ENCODE assay signal across 9 cellular contexts in genomic region chr12:54229624-54230212, GRCh38. TPM values are rescaled to one million over a fixed set of nuclear protein-coding genes. Genes with fewer than 3 reads are reported as not detected.
DNase-seq lines count a peak whose midpoint lies in the region; ATAC-seq and TF ChIP-seq lines count a peak whose summit lies in the region.
"Had no signal": no experiment of that assay in that cellular context is flagged by ENCODE, and none has a peak within 500 bp of the region (broad histone marks: within the 10 kb centered on the region; RNA-seq: fewer than 3 reads in every experiment).

No MANE protein-coding gene starts in this region.

- peaks cover 37% of the 10 kb centered on the region for H3K4me1 ChIP-seq in skeletal muscle satellite cell (ENCODE audit: control insufficient read depth, insufficient read depth, low read length)

- peak; percentile 63 for ATAC-seq in Right ventricle myocardium superior (ENCODE audit: poor library complexity)
- ATAC-seq in activated CD4-positive, CD25-positive, alpha-beta regulatory T cell treated with anti-CD3 and anti-CD28 coated beads, Interleukin-2, amount 50 U/mL, for 24 hours = no peak
- no peak for ATAC-seq in GM18519 (IDR thresholded peaks at IDR 0.05; ENCODE audit: low FRiP score, unreplicated experiment)

- H3K27me3 ChIP-seq in skeletal muscle satellite cell (ENCODE audit: control insufficient read depth, insufficient read depth, low read length) = no peaks in the 10 kb centered on the region

- no peaks in the 10 kb centered on the region for H3K9me3 ChIP-seq in skeletal muscle satellite cell (replicated peaks; ENCODE audit: low read length)

- H3K4me3 ChIP-seq in skeletal muscle satellite cell (ENCODE audit: low read length) = peak overlapping the region; percentile 0

- DNase-seq in GM03348 (ENCODE audit: low spot score) = peak; percentile 89
- no peak for DNase-seq in Right ventricle myocardium superior
- DNase-seq in activated CD4-positive, alpha-beta T cell treated with anti-CD3 and anti-CD28 coated beads for 1 hour = no peak
- no peak for DNase-seq in stimulated activated CD4-positive, alpha-beta T cell treated with anti-CD3 and anti-CD28 coated beads, Interleukin-4, amount 100 ng/mL, for 1 hour
- DNase-seq: Karpas-422 had no signal

- peak overlapping the region; percentile 28; the same call in 1 of the 2 replicates for H3K27ac ChIP-seq in VCaP

- H3K36me3 ChIP-seq in skeletal muscle satellite cell (ENCODE audit: insufficient read depth, low read length) = no peaks in the 10 kb centered on the region

- TF ChIP-seq CTCF in VCaP (conservative IDR thresholded peaks at IDR 0.05) = no peak

- H3K4me2 ChIP-seq in skeletal muscle satellite cell (ENCODE audit: low read length) = peak overlapping the region; percentile 72

- H3K9ac ChIP-seq in skeletal muscle satellite cell (ENCODE audit: low read depth, low read length) = peak overlapping the region; percentile 57

- intact Hi-C loops in Right ventricle myocardium superior (cut with DNase I) = no loop called here

RNA-seq across cellular contexts. Expression of gene SMUG1, which starts 40.9 kb away (rescaled TPM):
- total RNA-seq in Right ventricle myocardium superior = 16.5 TPM
- 27.7 and 30.2 TPM in 2 replicates for total RNA-seq in skeletal muscle satellite cell (2012; rRNA removed)

RNA-seq across cellular contexts. Expression of gene CBX5, which starts 50.2 kb away (rescaled TPM):
- 41.0 TPM for total RNA-seq in Right ventricle myocardium superior
- 33.0 and 35.6 TPM in 2 replicates for total RNA-seq in skeletal muscle satellite cell (2012; rRNA removed)

RNA-seq across cellular contexts. Expression of gene HNRNPA1, which starts 50.8 kb away (rescaled TPM):
- 389 TPM for total RNA-seq in Right ventricle myocardium superior
- total RNA-seq in skeletal muscle satellite cell (2012; rRNA removed) = 230 and 240 TPM in 2 replicates
